In the genomic region with DNA sequence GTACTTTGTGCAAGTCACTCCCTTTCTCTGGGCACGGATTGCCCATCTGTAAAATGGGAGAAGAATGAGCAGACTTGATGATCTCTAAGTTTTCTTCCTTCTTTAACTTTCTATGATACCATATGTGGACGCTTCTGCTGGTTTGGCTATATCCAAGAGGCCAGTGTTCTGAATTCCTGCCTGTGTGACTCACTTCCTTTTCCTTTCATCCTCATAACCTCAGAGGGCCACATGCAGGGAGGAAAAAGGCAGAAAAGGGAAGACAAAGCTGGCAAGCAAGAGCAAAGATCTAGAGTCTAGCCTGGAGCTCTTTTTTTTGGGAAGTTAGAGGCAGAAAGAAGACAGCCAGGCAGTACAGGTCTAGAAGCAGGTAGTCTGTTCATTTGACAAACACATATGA, we compare ENCODE assay signal across 11 cellular contexts.
DNase-seq lines count a peak whose midpoint lies in the region; ATAC-seq, FAIRE-seq and TF ChIP-seq lines count a peak whose summit lies in the region.
"Had no signal": no experiment of that assay in that cellular context is flagged by ENCODE, and none has a peak within 500 bp of the region (broad histone marks: within the 10 kb centered on the region; RNA-seq: fewer than 3 reads in every experiment).

No MANE protein-coding gene starts in this region.

- no peaks in the 10 kb centered on the region for H3K36me3 ChIP-seq in HepG2 (replicated peaks in 1 of 2; ENCODE audit: control insufficient read depth in 1 of 2, insufficient read depth in 2 of 2, low read length in 2 of 2)

- no peak for FAIRE-seq in HepG2 (lab: Jason Lieb, UNC)

- no peaks in the 10 kb centered on the region for H4K20me1 ChIP-seq in HepG2 (ENCODE audit: insufficient read depth, low read length)

- POLR2A ChIA-PET in HepG2 (lab: Yijun Ruan, JAX), result no interaction called here

- intact Hi-C loops in HepG2 (cut with micrococcal nuclease; ENCODE audit: unreplicated experiment), result no loop called here

- H3K4me3 ChIP-seq in cardiac fibroblast (replicated peaks in 1 of 2; ENCODE audit: low read depth in 2 of 2, low read length in 2 of 2) (no peak overlapping the region), HepG2 (replicated peaks in 1 of 3; ENCODE audit: insufficient read depth in 1 of 3, low read depth in 2 of 3, low read length in 3 of 3) (no peak overlapping the region)

- H3K9ac ChIP-seq in HepG2 (ENCODE audit: insufficient read depth, low read depth, low read length), result no peak overlapping the region

- DNase-seq in COLO829 (ENCODE audit: low spot score) (peak; percentile 87), LoVo (ENCODE audit: low spot score) (peak; percentile 60), cardiac fibroblast (ENCODE audit: low read depth in 2 of 2) (peak; percentile 88 to 89), HepG2 (ENCODE audit: low spot score) (peak; percentile 45), HuH-7.5 (ENCODE audit: low spot score) (no peak)
- no peak for DNase-seq in stimulated activated naive CD8-positive, alpha-beta T cell treated with anti-CD3 and anti-CD28 coated beads, Interleukin-15, Interleukin-2, amounts not matched to agents 100 U/mL and 50 U/mL, for 24 hours
- DNase-seq: effector CD4-positive, alpha-beta T cell; stimulated activated CD8-positive, alpha-beta memory T cell treated with anti-CD3 and anti-CD28 coated beads, Interleukin-4, amount 100 ng/mL, for 48 hours had no signal

- no TSS peak for BruUV-seq in HepG2 (replicated peaks; lab: Mats Ljungman, UMichigan)

- no peaks in the 10 kb centered on the region for H3K27me3 ChIP-seq in HepG2 (ENCODE audit: control insufficient read depth in 1 of 2, insufficient read depth in 2 of 2, low read length in 2 of 2)

- no peaks in the 10 kb centered on the region for H3K79me2 ChIP-seq in HepG2 (ENCODE audit: insufficient read depth, low read length)

- peaks cover 17% of the 10 kb centered on the region for H3K4me1 ChIP-seq in HepG2 (ENCODE audit: insufficient read depth, low read length)

- CTCF ChIA-PET in HepG2 (lab: Yijun Ruan, JAX; ENCODE audit: low intra/inter-chr PET ratio, low total read pairs), result no interaction called here

- TF ChIP-seq RAD21 in HepG2 (CRISPR knock-in tag; IDR thresholded peaks at IDR 0.05), result no peak

- TF ChIP-seq POLR2A in HepG2 (IDR thresholded peaks at IDR 0.05; ENCODE audit: insufficient read depth in 1 of 2, low read depth in 2 of 2, low read length in 2 of 2), result no peak

- ATAC-seq in HepG2 (peak; percentile 57), HG03520 (IDR thresholded peaks at IDR 0.05; ENCODE audit: unreplicated experiment) (no peak), HG02938 (IDR thresholded peaks at IDR 0.05; ENCODE audit: unreplicated experiment) (no peak)
- no peak for ATAC-seq in stimulated activated naive CD8-positive, alpha-beta T cell treated with anti-CD3 and anti-CD28 coated beads, Interleukin-15, Interleukin-2, amounts not matched to agents 100 U/mL and 50 U/mL, for 24 hours
- ATAC-seq: natural killer cell treated with Interleukin-12 subunit alpha and Interleukin-12 subunit beta and Interleukin-15 and Interleukin-18, amount 100 ng/mL, for 72 hours had no signal

- 0% methylated on average over 2 of the region's 2 CpGs for WGBS in HepG2 (ENCODE audit: low lambda C conversion rate)

- H3K4me2 ChIP-seq in HepG2 (ENCODE audit: low read depth, low read length), result no peak overlapping the region

- no peak for TF ChIP-seq EP300 in HepG2 (IDR thresholded peaks at IDR 0.05; ENCODE audit: low read depth in 2 of 2, low read length in 2 of 2)
- TF ChIP-seq EP300 in HepG2 (CRISPR knock-in tag; IDR thresholded peaks at IDR 0.05; ENCODE audit: borderline replicate concordance), result no peak

- H2AFZ ChIP-seq in HepG2 (ENCODE audit: low read length), result no peak overlapping the region

- H3K9me3 ChIP-seq in HepG2 (ENCODE audit: low read length), result no peaks in the 10 kb centered on the region

- in situ Hi-C loops in HepG2 (cut with HindIII; ENCODE audit: extremely low pct_ligation_motif_present, low pct_unique_long_range_greater_than_20kb), result no loop called here

- H3K27ac ChIP-seq in HepG2 (ENCODE audit: extremely low read length, insufficient read depth, low read length), result no peak overlapping the region

- TF ChIP-seq CTCF in cardiac fibroblast (IDR thresholded peaks at IDR 0.05; ENCODE audit: low read depth, low read length) (no peak), HepG2 (CRISPR knock-in tag; IDR thresholded peaks at IDR 0.05) (no peak)

TF ChIP-seq in HepG2, 621 proteins besides CTCF, POLR2A, EP300 and RAD21 (continues in another document):
- peak; percentile 51; the same call in 1 of the 2 replicates for TF ChIP-seq ELF3 (CRISPR knock-in tag; IDR thresholded peaks at IDR 0.05)
- TF ChIP-seq ZNF629 (CRISPR knock-in tag; conservative IDR thresholded peaks at IDR 0.05), result 0 out of 2 replicates have a peak, but pooled peaks have one; percentile 17
- peak; percentile 68 for TF ChIP-seq TEAD3 (CRISPR knock-in tag; optimal IDR thresholded peaks at IDR 0.05; ENCODE audit: borderline replicate concordance)
- TF ChIP-seq ETV5 (CRISPR knock-in tag; IDR thresholded peaks at IDR 0.05; ENCODE audit: borderline replicate concordance), result peak; percentile 80; the same call in 1 of the 2 replicates
- TF ChIP-seq ZNF598 (CRISPR knock-in tag; IDR thresholded peaks at IDR 0.05; ENCODE audit: borderline replicate concordance), result no peak
- TF ChIP-seq AHDC1 (CRISPR knock-in tag; IDR thresholded peaks at IDR 0.05; ENCODE audit: borderline replicate concordance), result peak; percentile 46; the same call in 1 of the 2 replicates
- no peak for TF ChIP-seq POLR2AphosphoS5 (IDR thresholded peaks at IDR 0.05; ENCODE audit: low read depth, low read length)
- TF ChIP-seq FOSL2 (CRISPR knock-in tag; IDR thresholded peaks at IDR 0.05), result peak; percentile 86
- TF ChIP-seq GABPA (IDR thresholded peaks at IDR 0.05; ENCODE audit: low read depth, low read length), result no peak
- peak; percentile 64; the same call in 1 of the 2 replicates for TF ChIP-seq GABPA (CRISPR knock-in tag; IDR thresholded peaks at IDR 0.05; ENCODE audit: low read depth)
- TF ChIP-seq SAP130 (CRISPR knock-in tag; IDR thresholded peaks at IDR 0.05; ENCODE audit: low read depth), result peak; percentile 26; the same call in 1 of the 2 replicates
- peak; percentile 55; the same call in 1 of the 2 replicates for TF ChIP-seq TCF7 (IDR thresholded peaks at IDR 0.05; ENCODE audit: low read depth)

Comparison
In these comparisons a context has a peak if more than half of its experiments do, and no peak if none do; other contexts are left out.
1. DNase-seq: peak in COLO829 (single experiment), LoVo (single experiment), cardiac fibroblast (2 of 2) and HepG2 (single experiment); none in stimulated activated naive CD8-positive, alpha-beta T cell treated with anti-CD3 and anti-CD28 coated beads, Interleukin-15, Interleukin-2, amounts not matched to agents 100 U/mL and 50 U/mL, for 24 hours (single experiment) and HuH-7.5 (single experiment).